ENCODE assay signal across 24 cellular contexts in the genomic region with DNA sequence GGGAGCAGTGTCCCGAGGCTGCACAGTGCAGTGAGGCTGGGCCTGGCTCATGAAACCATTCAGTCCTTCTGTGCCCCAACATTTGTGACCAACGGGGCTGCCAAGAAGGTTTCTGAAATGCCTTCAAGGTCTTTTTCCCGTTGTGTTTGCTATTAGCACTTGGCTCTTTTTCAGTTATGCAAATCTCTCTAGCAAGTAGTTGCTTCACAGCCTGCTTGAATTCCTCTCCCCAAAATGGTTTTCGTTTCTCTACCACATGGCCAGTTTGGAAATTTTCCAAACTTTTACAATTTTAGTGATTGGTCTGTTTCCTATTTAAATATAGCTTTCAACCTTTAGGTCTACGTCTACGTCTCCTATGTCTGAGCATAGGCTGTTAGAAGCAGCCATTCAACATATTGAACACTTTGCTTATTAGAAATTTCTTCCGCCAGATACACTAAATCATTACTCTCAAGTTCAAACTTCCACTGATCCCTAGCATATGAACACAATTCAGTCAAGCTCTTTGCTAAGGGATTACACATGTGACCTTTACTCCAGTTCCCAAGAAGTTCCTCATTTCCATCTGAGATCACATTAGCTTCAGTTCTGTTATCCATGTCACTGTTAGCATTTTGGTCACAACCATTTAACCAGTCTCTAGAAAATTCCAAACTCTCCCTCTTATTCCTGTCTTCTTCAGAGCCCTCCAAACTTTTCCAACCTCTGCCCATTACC.
DNase-seq lines count a peak whose midpoint lies in the region; ATAC-seq, FAIRE-seq and TF ChIP-seq lines count a peak whose summit lies in the region.
"Had no signal": no experiment of that assay in that cellular context is flagged by ENCODE, and none has a peak within 500 bp of the region (broad histone marks: within the 10 kb centered on the region; RNA-seq: fewer than 3 reads in every experiment).

No MANE protein-coding gene starts in this region.

- H3K4me1 ChIP-seq in PC-9 (replicated peaks; ENCODE audit: insufficient read depth) (no peaks in the 10 kb centered on the region), keratinocyte (ENCODE audit: control insufficient read depth, extremely low read depth, insufficient read depth, low read length) (no peaks in the 10 kb centered on the region), BE2C (no peaks in the 10 kb centered on the region), smooth muscle cell (ENCODE audit: low read depth) (no peaks in the 10 kb centered on the region)

- H4K20me1 ChIP-seq in PC-9 (ENCODE audit: insufficient read depth) (no peaks in the 10 kb centered on the region), keratinocyte (ENCODE audit: control insufficient read depth, extremely low read depth, insufficient read depth, low read length) (no peaks in the 10 kb centered on the region), smooth muscle cell (ENCODE audit: low read depth) (no peaks in the 10 kb centered on the region)

- H3K9me1 ChIP-seq in keratinocyte (ENCODE audit: control insufficient read depth, extremely low read depth, insufficient read depth, low read length), result no peaks in the 10 kb centered on the region

- 74% methylated on average over 7 of the region's 7 CpGs for WGBS in smooth muscle cell (ENCODE audit: low lambda C conversion rate)

- no peaks in the 10 kb centered on the region for H3K79me2 ChIP-seq in PC-9 (ENCODE audit: low read depth)
- no peaks in the 10 kb centered on the region for H3K79me2 ChIP-seq in keratinocyte (ENCODE audit: control insufficient read depth, insufficient read depth, low read length)
- no peaks in the 10 kb centered on the region for H3K79me2 ChIP-seq in smooth muscle cell (ENCODE audit: low read depth)

- H3K27ac ChIP-seq in PC-9 (no peak overlapping the region), keratinocyte (ENCODE audit: control insufficient read depth, insufficient read depth, low read length) (no peak overlapping the region), smooth muscle cell (ENCODE audit: low read depth) (no peak overlapping the region)
- H3K27ac ChIP-seq: HL-60, KMS-11, SK-N-MC had no signal

- H3K9me3 ChIP-seq in PC-9 (ENCODE audit: insufficient read depth, low read depth) (no peaks in the 10 kb centered on the region; the same call in 1 of the 2 replicates), keratinocyte (ENCODE audit: control insufficient read depth, low read depth, low read length) (no peaks in the 10 kb centered on the region), BE2C (no peaks in the 10 kb centered on the region), smooth muscle cell (replicated peaks; ENCODE audit: low read depth) (peaks cover 5% of the 10 kb centered on the region)

- H3K4me2 ChIP-seq in PC-9 (no peak overlapping the region), keratinocyte (ENCODE audit: control insufficient read depth, extremely low read depth, insufficient read depth, low read depth, low read length) (no peak overlapping the region), smooth muscle cell (no peak overlapping the region)
- H3K4me2 ChIP-seq: KMS-11 had no signal

- BruUV-seq in PC-9 (replicated peaks; lab: Mats Ljungman, UMichigan), result no TSS peak

- dilution Hi-C loops in keratinocyte (cut with MboI; ENCODE audit: extremely low pct_ligation_motif_present, low sequenced_read_pairs), result no loop called here

- H3K9ac ChIP-seq in keratinocyte (ENCODE audit: control insufficient read depth, extremely low read depth, insufficient read depth, low read length), result no peak overlapping the region
- no peak overlapping the region for H3K9ac ChIP-seq in smooth muscle cell (ENCODE audit: low read depth)
- H3K9ac ChIP-seq: KMS-11 had no signal

- H2AFZ ChIP-seq in PC-9 (0 out of 2 replicates have a peak overlapping the region, but pooled peaks have one; percentile 8), keratinocyte (ENCODE audit: control insufficient read depth, low read length) (no peak overlapping the region), smooth muscle cell (ENCODE audit: low read depth) (no peak overlapping the region)

- DNase-seq in MV-4-11 (lab: John Stamatoyannopoulos, UW) (peak; percentile 39), PC-9 (no peak), keratinocyte (ENCODE audit: low read depth, low spot score) (no peak), BE2C (no peak), smooth muscle cell (lab: John Stamatoyannopoulos, UW; ENCODE audit: unreplicated experiment) (no peak)
- DNase-seq: Calu3, DMS53, MM.1S, NCI-H1105, NCI-H1436 treated with DMSO at 0.1 percent for 48 hours, NCI-H187 treated with DMSO at 0.1 percent for 48 hours, NCI-H2171 treated with DMSO at 0.1 percent for 48 hours, NCI-H345, NCI-H524 treated with DMSO at 0.1 percent for 48 hours, NCI-H774, SIG-M5 had no signal

- H3K36me3 ChIP-seq in PC-9 (ENCODE audit: low read depth) (no peaks in the 10 kb centered on the region), keratinocyte (ENCODE audit: control insufficient read depth in 2 of 2, extremely low read depth in 1 of 2, insufficient read depth in 2 of 2, low read length in 2 of 2) (no peaks in the 10 kb centered on the region), BE2C (no peaks in the 10 kb centered on the region), smooth muscle cell (ENCODE audit: low read depth) (no peaks in the 10 kb centered on the region)

- no peaks in the 10 kb centered on the region for H3F3A ChIP-seq in PC-9 (ENCODE audit: insufficient read depth, low read depth)
- no peaks in the 10 kb centered on the region for H3F3A ChIP-seq in smooth muscle cell (ENCODE audit: low read depth)

- no peaks in the 10 kb centered on the region for H3K27me3 ChIP-seq in PC-9 (ENCODE audit: insufficient read depth, low read depth)
- H3K27me3 ChIP-seq in keratinocyte (ENCODE audit: control insufficient read depth, extremely low read depth, insufficient read depth, low read length), result no peaks in the 10 kb centered on the region
- no peaks in the 10 kb centered on the region for H3K27me3 ChIP-seq in BE2C
- no peaks in the 10 kb centered on the region for H3K27me3 ChIP-seq in smooth muscle cell (ENCODE audit: low read depth)

- TF ChIP-seq CTCF in PC-9 (conservative IDR thresholded peaks at IDR 0.05), result no peak
- TF ChIP-seq CTCF in keratinocyte (optimal IDR thresholded peaks at IDR 0.05 in 1 of 3, IDR thresholded peaks at IDR 0.05 in 1 of 3, conservative IDR thresholded peaks at IDR 0.05 in 1 of 3; ENCODE audit: extremely low read depth in 1 of 3, insufficient read depth in 2 of 3, low read length in 3 of 3), result no peak
- TF ChIP-seq CTCF in BE2C (IDR thresholded peaks at IDR 0.05; ENCODE audit: low read depth, low read length), result no peak
- no peak for TF ChIP-seq CTCF in smooth muscle cell (IDR thresholded peaks at IDR 0.05; ENCODE audit: borderline replicate concordance, insufficient read depth, poor library complexity, severe bottlenecking)

- ATAC-seq in HG02588 (IDR thresholded peaks at IDR 0.05; ENCODE audit: unreplicated experiment), result no peak
- ATAC-seq: HCT116, Panc1 had no signal

- H3K4me3 ChIP-seq in PC-9, result no peak overlapping the region
- no peak overlapping the region for H3K4me3 ChIP-seq in keratinocyte (ENCODE audit: control insufficient read depth in 2 of 3, extremely low read depth in 1 of 3, insufficient read depth in 2 of 3, low read depth in 1 of 3, low read length in 3 of 3)
- H3K4me3 ChIP-seq in BE2C (ENCODE audit: low read depth, low read length), result no peak overlapping the region
- no peak overlapping the region for H3K4me3 ChIP-seq in smooth muscle cell
- H3K4me3 ChIP-seq: SK-N-MC had no signal

- H3K9me2 ChIP-seq in PC-9 (ENCODE audit: insufficient read depth), result no peaks in the 10 kb centered on the region; the same call in 1 of the 2 replicates

- FAIRE-seq in colon (lab: Jason Lieb, UNC) (peak; percentile 24), keratinocyte (lab: Jason Lieb, UNC) (peak; percentile 20)
- FAIRE-seq: G401.6 had no signal

- CTCF ChIA-PET in PC-9 (lab: Charles Lee), result no interaction called here

- intact Hi-C loops in PC-9 (cut with micrococcal nuclease; ENCODE audit: unreplicated experiment), result no loop called here

- POLR2A ChIA-PET in PC-9 (lab: Charles Lee; ENCODE audit: unreplicated experiment), result no interaction called here
